ENCODE assay signal across 1 cellular context in genomic region chrX:153816821-153817220, GRCh38.
TF ChIP-seq lines count a peak whose summit lies in the region.

No MANE protein-coding gene starts in this region.

TF ChIP-seq in K562, 482 proteins besides CTCF, POLR2A, EP300 and RAD21 (continues in another document):
- no peak for TF ChIP-seq NFRKB (IDR thresholded peaks at IDR 0.05; ENCODE audit: low read depth)
- no peak for TF ChIP-seq RBM39 (optimal IDR thresholded peaks at IDR 0.05; ENCODE audit: low read depth, low read length)
- no peak for TF ChIP-seq ZNF41 (CRISPR knock-in tag; conservative IDR thresholded peaks at IDR 0.05)
- TF ChIP-seq IRF1 (CRISPR knock-in tag; IDR thresholded peaks at IDR 0.05; ENCODE audit: borderline replicate concordance): no peak
- TF ChIP-seq THAP7 (CRISPR knock-in tag; IDR thresholded peaks at IDR 0.05): no peak
- TF ChIP-seq CREM (IDR thresholded peaks at IDR 0.05; ENCODE audit: low read depth): 0 out of 2 replicates have a peak, but pooled peaks have one; percentile 25
- TF ChIP-seq ZNF24 (IDR thresholded peaks at IDR 0.05): no peak
- TF ChIP-seq SMARCC2 (IDR thresholded peaks at IDR 0.05; ENCODE audit: low read depth): no peak
- TF ChIP-seq NFATC3 (IDR thresholded peaks at IDR 0.05): no peak
- TF ChIP-seq MGA (IDR thresholded peaks at IDR 0.05): peak; percentile 54
- TF ChIP-seq NRF1 (conservative IDR thresholded peaks at IDR 0.05 in 1 of 2, IDR thresholded peaks at IDR 0.05 in 1 of 2): peak; percentile 37 to 43; a peak in 2 of 4 replicates
- TF ChIP-seq MTA3 (IDR thresholded peaks at IDR 0.05; ENCODE audit: borderline replicate concordance): no peak
- TF ChIP-seq PTBP1 (IDR thresholded peaks at IDR 0.05; ENCODE audit: low read depth, low read length): no peak
- no peak for TF ChIP-seq ZBTB33 (CRISPR knock-in tag; IDR thresholded peaks at IDR 0.05)
- TF ChIP-seq E2F6 (IDR thresholded peaks at IDR 0.05; ENCODE audit: borderline replicate concordance in 1 of 2, extremely low read depth in 1 of 2, insufficient read depth in 1 of 2, insufficient read length in 1 of 2, low read depth in 1 of 2, low read length in 1 of 2, poor library complexity in 1 of 2, severe bottlenecking in 1 of 2): peak; percentile 17 to 64
- TF ChIP-seq L3MBTL2 (IDR thresholded peaks at IDR 0.05): peak; percentile 50
- TF ChIP-seq EP400 (IDR thresholded peaks at IDR 0.05): peak; percentile 19; the same call in 1 of the 2 replicates
- no peak for TF ChIP-seq NR4A1 (CRISPR knock-in tag; IDR thresholded peaks at IDR 0.05)
- no peak for TF ChIP-seq NR4A1 (tag; IDR thresholded peaks at IDR 0.05)
- TF ChIP-seq ZNF316 (IDR thresholded peaks at IDR 0.05): peak; percentile 28
- TF ChIP-seq ZBTB26 (CRISPR knock-in tag; IDR thresholded peaks at IDR 0.05): no peak
- TF ChIP-seq RBM25 (IDR thresholded peaks at IDR 0.05; ENCODE audit: low read depth, low read length, severe bottlenecking): no peak
- no peak for TF ChIP-seq RBM17 (IDR thresholded peaks at IDR 0.05; ENCODE audit: borderline replicate concordance, low read depth, low read length)
- TF ChIP-seq GMEB1 (CRISPR knock-in tag; IDR thresholded peaks at IDR 0.05): no peak
- 0 out of 2 replicates have a peak, but pooled peaks have one; percentile 19 for TF ChIP-seq SMC3 (conservative IDR thresholded peaks at IDR 0.05; ENCODE audit: insufficient read depth, low read depth, low read length)
- TF ChIP-seq USF2 (CRISPR knock-in tag; IDR thresholded peaks at IDR 0.05): no peak
- peak; percentile 46 for TF ChIP-seq MAX (CRISPR knock-in tag; IDR thresholded peaks at IDR 0.05)
